ENCODE assay signal across 24 cellular contexts in the genomic region with DNA sequence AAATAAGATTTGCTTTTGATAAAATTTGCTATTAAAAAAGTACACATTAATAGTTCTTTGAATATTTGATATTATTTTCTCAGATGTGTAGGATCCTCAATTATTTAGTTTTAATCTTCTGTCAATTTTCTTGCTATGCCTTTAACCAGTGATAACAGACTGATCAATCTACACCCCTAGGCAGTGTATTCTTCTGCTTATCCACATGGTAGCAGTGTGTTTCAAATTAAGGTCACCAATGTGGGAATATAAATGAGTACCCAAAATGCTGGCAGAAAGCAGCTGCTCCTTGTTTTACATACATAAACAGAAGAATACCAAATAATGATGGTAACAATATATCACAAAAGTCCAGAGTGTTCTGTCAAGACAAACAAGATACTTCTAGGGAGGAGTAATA.
A peak's percentile ranks its signal among the peaks of the same experiment; 100 is the strongest.
DNase-seq lines count a peak whose midpoint lies in the region; ATAC-seq and TF ChIP-seq lines count a peak whose summit lies in the region.
"Had no signal": no experiment of that assay in that cellular context is flagged by ENCODE, and none has a peak within 500 bp of the region (broad histone marks: within the 10 kb centered on the region; RNA-seq: fewer than 3 reads in every experiment).

No MANE protein-coding gene starts in this region.

- POLR2A ChIA-PET in activated CD4-positive, alpha-beta T cell treated with anti-CD3 and anti-CD28 coated beads, Interleukin-2, amount 10 ng/mL, durations not matched to agents 7 days and 5 days (lab: Charles Lee) = no interaction called here

- no peak overlapping the region for H2BK20ac ChIP-seq in H9 (ENCODE audit: low read depth, low read length, poor library complexity, severe bottlenecking)

- no peak for DNase-seq in GM10266 (ENCODE audit: extremely low spot score)
- DNase-seq in H9 = no peak
- DNase-seq in NCI-H526 treated with DMSO at 0.1 percent for 48 hours (lab: John Stamatoyannopoulos, UW) = peak; percentile 45
- no peak for DNase-seq in foreskin keratinocyte
- no peak for DNase-seq in activated CD4-positive, alpha-beta T cell treated with anti-CD3 and anti-CD28 coated beads, Interleukin-2, amount 10 ng/mL, durations not matched to agents 7 days and 5 days
- DNase-seq: activated CD4-positive, alpha-beta T cell treated with anti-CD3 and anti-CD28 coated beads, Interleukin-2, amount 50 U/mL, for 4 hours; activated CD4-positive, CD25-positive, alpha-beta regulatory T cell; activated CD8-positive, alpha-beta memory T cell treated with anti-CD3 and anti-CD28 coated beads, Interleukin-2, amount 10 ng/mL, durations not matched to agents 7 days and 5 days; activated gamma-delta T cell treated with Interleukin-2 at 50 U/mL for 16 hours; activated T-cell treated with anti-CD3 and anti-CD28 coated beads, Interleukin-2, amount 50 U/mL, for 4 hours; hippocampal formation; KG1; mucosa of descending colon; natural killer cell; NCI-H2227 treated with DMSO at 0.1 percent for 48 hours; occipital lobe; psoas muscle; sigmoid colon; stimulated activated CD4-positive, alpha-beta T cell treated with anti-CD3 and anti-CD28 coated beads, Interleukin-4, amount 100 ng/mL, for 24 hours; thyroid gland had no signal

- no peak overlapping the region for H2AK5ac ChIP-seq in H9 (ENCODE audit: insufficient read length, low read length)

- CTCF ChIA-PET in activated CD4-positive, alpha-beta T cell treated with anti-CD3 and anti-CD28 coated beads, Interleukin-2, amount 10 ng/mL, durations not matched to agents 7 days and 5 days (lab: Charles Lee) = interaction anchor here (0.5 kb wide), 1 partner anchor 1808 kb away, joined by 5 read pairs; no protein-coding TSS in a partner anchor

- no peaks in the 10 kb centered on the region for H3K79me2 ChIP-seq in H9 (ENCODE audit: insufficient read depth, low read length)

- H3K79me1 ChIP-seq in H9 (ENCODE audit: insufficient read depth, low read depth, low read length, poor library complexity, severe bottlenecking) = no peaks in the 10 kb centered on the region

- no peaks in the 10 kb centered on the region for H3K27me3 Mint-ChIP-seq in H9 (ENCODE audit: low read depth)
- peaks cover 7% of the 10 kb centered on the region for H3K27me3 Mint-ChIP-seq in activated CD4-positive, alpha-beta T cell treated with anti-CD3 and anti-CD28 coated beads, Interleukin-2, amount 10 ng/mL, durations not matched to agents 7 days and 5 days
- H3K27me3 Mint-ChIP-seq: activated CD8-positive, alpha-beta memory T cell treated with anti-CD3 and anti-CD28 coated beads, Interleukin-2, amount 10 ng/mL, durations not matched to agents 7 days and 5 days had no signal

- no peak overlapping the region for H4K8ac ChIP-seq in H9 (replicated peaks; ENCODE audit: insufficient read length, low read depth, low read length)

- ATAC-seq in foreskin keratinocyte = no peak
- no peak for ATAC-seq in GM21529 (IDR thresholded peaks at IDR 0.05; ENCODE audit: unreplicated experiment)
- no peak for ATAC-seq in HG02938 (IDR thresholded peaks at IDR 0.05; ENCODE audit: unreplicated experiment)
- ATAC-seq: activated CD8-positive, alpha-beta memory T cell treated with anti-CD3 and anti-CD28 coated beads, Interleukin-2, amount 10 ng/mL, durations not matched to agents 7 days and 5 days; activated T-cell treated with anti-CD3 and anti-CD28 coated beads, Interleukin-2, amount 50 U/mL, for 4 hours; mucosa of descending colon; natural killer cell; Panc1; psoas muscle had no signal

- no peak overlapping the region for H3K4me3 Mint-ChIP-seq in H9
- no peak overlapping the region for H3K4me3 Mint-ChIP-seq in activated CD4-positive, alpha-beta T cell treated with anti-CD3 and anti-CD28 coated beads, Interleukin-2, amount 10 ng/mL, durations not matched to agents 7 days and 5 days
- H3K4me3 Mint-ChIP-seq: activated CD8-positive, alpha-beta memory T cell treated with anti-CD3 and anti-CD28 coated beads, Interleukin-2, amount 10 ng/mL, durations not matched to agents 7 days and 5 days; activated T-cell treated with anti-CD3 and anti-CD28 coated beads, Interleukin-2, amount 50 U/mL, for 4 hours; natural killer cell had no signal

- H3K14ac ChIP-seq in H9 (ENCODE audit: insufficient read depth, low read length) = no peak overlapping the region

- H4K20me1 ChIP-seq in H9 (ENCODE audit: control insufficient read depth, insufficient read depth, insufficient read length) = no peaks in the 10 kb centered on the region

- H3K27me3 ChIP-seq in H9 (ENCODE audit: insufficient read depth, low read length) = no peaks in the 10 kb centered on the region
- H3K27me3 ChIP-seq in foreskin keratinocyte = no peaks in the 10 kb centered on the region
- H3K27me3 ChIP-seq: ascending aorta, sigmoid colon, thyroid gland had no signal

- H3K18ac ChIP-seq in H9 (ENCODE audit: insufficient read length, low read depth, low read length) = no peak overlapping the region

- H3K23ac ChIP-seq in H9 (ENCODE audit: insufficient read length, low read depth, low read length) = no peak overlapping the region

- no peaks in the 10 kb centered on the region for H3K9me3 Mint-ChIP-seq in H9
- no peaks in the 10 kb centered on the region for H3K9me3 Mint-ChIP-seq in activated CD4-positive, alpha-beta T cell treated with anti-CD3 and anti-CD28 coated beads, Interleukin-2, amount 10 ng/mL, durations not matched to agents 7 days and 5 days
- H3K9me3 Mint-ChIP-seq: activated T-cell treated with anti-CD3 and anti-CD28 coated beads, Interleukin-2, amount 50 U/mL, for 4 hours; natural killer cell had no signal

- H3K56ac ChIP-seq in H9 (ENCODE audit: insufficient read length, low read depth, low read length) = no peak overlapping the region

- H3K27ac Mint-ChIP-seq in H9 = no peak overlapping the region
- H3K27ac Mint-ChIP-seq in activated CD4-positive, alpha-beta T cell treated with anti-CD3 and anti-CD28 coated beads, Interleukin-2, amount 10 ng/mL, durations not matched to agents 7 days and 5 days = no peak overlapping the region
- H3K27ac Mint-ChIP-seq: activated CD8-positive, alpha-beta memory T cell treated with anti-CD3 and anti-CD28 coated beads, Interleukin-2, amount 10 ng/mL, durations not matched to agents 7 days and 5 days; natural killer cell had no signal

- no peak overlapping the region for H2BK12ac ChIP-seq in H9 (ENCODE audit: insufficient read length, low read depth, low read length)

- no peaks in the 10 kb centered on the region for H3K23me2 ChIP-seq in H9 (ENCODE audit: insufficient read length, low read depth, low read length, poor library complexity, severe bottlenecking)

- no peaks in the 10 kb centered on the region for H3K36me3 Mint-ChIP-seq in H9 (ENCODE audit: insufficient read depth in 1 of 3, low read depth in 3 of 3)
- H3K36me3 Mint-ChIP-seq in activated CD4-positive, alpha-beta T cell treated with anti-CD3 and anti-CD28 coated beads, Interleukin-2, amount 10 ng/mL, durations not matched to agents 7 days and 5 days (ENCODE audit: low read depth) = no peaks in the 10 kb centered on the region

- no peak overlapping the region for H3K27ac ChIP-seq in H9 (ENCODE audit: insufficient read length, low read depth, low read length)
- H3K27ac ChIP-seq in foreskin keratinocyte = no peak overlapping the region
- H3K27ac ChIP-seq: ascending aorta, psoas muscle, sigmoid colon, thyroid gland had no signal

- no peak overlapping the region for H2AFZ ChIP-seq in H9 (ENCODE audit: low read length)

- H3K9ac ChIP-seq in H9 (ENCODE audit: extremely low read depth, insufficient read length, low read length) = no peak overlapping the region

- H3K4ac ChIP-seq in H9 (ENCODE audit: low read depth, low read length) = no peak overlapping the region

- H3T11ph ChIP-seq in H9 (ENCODE audit: low read length) = no peak overlapping the region

- no peak overlapping the region for H2BK120ac ChIP-seq in H9 (ENCODE audit: low read depth, low read length, poor library complexity, severe bottlenecking)

- H2BK15ac ChIP-seq in H9 (ENCODE audit: low read depth, low read length) = no peak overlapping the region

- TF ChIP-seq CTCF in GM10266 (IDR thresholded peaks at IDR 0.05; ENCODE audit: control insufficient read depth, insufficient read depth, low read depth, missing control alignments) (peak; percentile 7), H9 (conservative IDR thresholded peaks at IDR 0.05) (peak; percentile 35; the same call in 2 of the 3 replicates), foreskin keratinocyte (conservative IDR thresholded peaks at IDR 0.05) (peak; percentile 26)

- H3K4me1 Mint-ChIP-seq in H9 = no peaks in the 10 kb centered on the region; a peak in 2 of 4 replicates
- H3K4me1 Mint-ChIP-seq in activated CD4-positive, alpha-beta T cell treated with anti-CD3 and anti-CD28 coated beads, Interleukin-2, amount 10 ng/mL, durations not matched to agents 7 days and 5 days = no peaks in the 10 kb centered on the region
- H3K4me1 Mint-ChIP-seq: activated CD8-positive, alpha-beta memory T cell treated with anti-CD3 and anti-CD28 coated beads, Interleukin-2, amount 10 ng/mL, durations not matched to agents 7 days and 5 days had no signal

- H3K4me2 ChIP-seq in H9 (ENCODE audit: insufficient read depth, insufficient read length, low read length) = no peak overlapping the region

- no peaks in the 10 kb centered on the region for H3K9me3 ChIP-seq in H9 (ENCODE audit: control insufficient read depth, low read depth, low read length)
- H3K9me3 ChIP-seq: ascending aorta, mucosa of descending colon, psoas muscle, sigmoid colon, thyroid gland had no signal

- no peak overlapping the region for H2BK5ac ChIP-seq in H9 (ENCODE audit: insufficient read length, low read length)

- H3K4me1 ChIP-seq in H9 (ENCODE audit: insufficient read depth, low read length) (no peaks in the 10 kb centered on the region; the same call in 1 of the 2 replicates), foreskin keratinocyte (no peaks in the 10 kb centered on the region)
- H3K4me1 ChIP-seq: ascending aorta, psoas muscle, sigmoid colon, thyroid gland had no signal

- H4K5ac ChIP-seq in H9 (ENCODE audit: insufficient read length, low read depth, low read length) = no peak overlapping the region

- no peak overlapping the region for H4K91ac ChIP-seq in H9 (ENCODE audit: insufficient read length, low read depth, low read length)
